In genomic region chr9:114426046-114426948, GRCh38 we compare ENCODE assay signal across 19 cellular contexts.
"Had no signal": no experiment of that assay in that cellular context is flagged by ENCODE, and none has a peak within 500 bp of the region (broad histone marks: within the 10 kb centered on the region; RNA-seq: fewer than 3 reads in every experiment).

No MANE protein-coding gene starts in this region.

- ATAC-seq: foreskin keratinocyte; left cardiac atrium; left ventricle myocardium superior; naive thymus-derived CD4-positive, alpha-beta T cell; psoas muscle; sciatic nerve had no signal

- H3K27me3 ChIP-seq: colonic mucosa, foreskin keratinocyte, vagina had no signal

- H3K4me1 Mint-ChIP-seq: endodermal cell; naive thymus-derived CD4-positive, alpha-beta T cell had no signal

- H3K9me3 ChIP-seq: colonic mucosa, psoas muscle, vagina had no signal

- H3K36me3 ChIP-seq: colonic mucosa, vagina had no signal

- H3K4me3 Mint-ChIP-seq: endodermal cell; naive thymus-derived CD4-positive, alpha-beta T cell; nephron progenitor cell had no signal

- DNase-seq: colonic mucosa; dermis blood vessel endothelial cell; endodermal cell; erythroblast; foreskin keratinocyte; kidney; left cardiac atrium; left ventricle myocardium superior; naive thymus-derived CD4-positive, alpha-beta T cell; nephron progenitor cell; psoas muscle; retina; stimulated activated CD4-positive, alpha-beta T cell treated with anti-CD3 and anti-CD28 coated beads, Interleukin-12 subunit alpha, Interleukin-12 subunit beta, amount 100 ng/mL, for 4 hours; stimulated activated naive CD4-positive, alpha-beta T cell treated with Interleukin-2 at 50 U/mL for 16 hours; trophoblast cell had no signal

- H3K36me3 Mint-ChIP-seq: naive thymus-derived CD4-positive, alpha-beta T cell had no signal

- H3K27ac ChIP-seq: colonic mucosa, foreskin keratinocyte, psoas muscle, skin epidermis, vagina had no signal

- H3K9me3 Mint-ChIP-seq: endodermal cell; naive thymus-derived CD4-positive, alpha-beta T cell; nephron progenitor cell had no signal

- H3K27ac Mint-ChIP-seq: endodermal cell, nephron progenitor cell had no signal

- H3K4me3 ChIP-seq: colonic mucosa, psoas muscle, skin epidermis, vagina had no signal

- FAIRE-seq: endothelial cell of umbilical vein, kidney had no signal

- H3K4me1 ChIP-seq: colonic mucosa, foreskin keratinocyte, psoas muscle, vagina had no signal
